In the genomic region with DNA sequence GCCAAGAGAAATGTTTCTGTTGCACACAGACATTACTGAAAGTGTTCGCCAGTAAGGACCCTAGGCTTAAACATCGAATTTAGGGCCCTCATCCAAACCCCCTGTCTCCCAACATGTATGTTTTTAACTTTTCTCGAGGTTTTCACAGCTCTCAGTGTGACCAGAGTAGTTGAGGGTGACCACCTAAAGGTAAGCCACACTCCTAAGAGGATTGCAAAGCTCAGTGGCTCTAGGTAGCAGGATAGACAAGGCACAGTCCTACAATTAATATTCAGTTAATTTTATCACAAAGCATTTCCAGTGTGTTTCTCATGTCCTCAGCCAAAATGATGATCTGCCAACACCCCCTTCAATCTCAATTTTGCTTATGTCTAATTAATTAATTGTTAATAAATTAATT, we compare ENCODE assay signal across 8 cellular contexts. TPM values are rescaled to one million over a fixed set of nuclear protein-coding genes. Genes with fewer than 3 reads are reported as not detected.
DNase-seq lines count a peak whose midpoint lies in the region; ATAC-seq and TF ChIP-seq lines count a peak whose summit lies in the region.

No MANE protein-coding gene starts in this region.

- H3K4me3 Mint-ChIP-seq in CD14-positive monocyte (peak overlapping the region; percentile 99 to 100), nephron (peak overlapping the region; percentile 92 to 97 (median 96))

- no peaks in the 10 kb centered on the region for H3K27me3 ChIP-seq in Karpas-422 (ENCODE audit: low read length)

- no peak for DNase-seq in CD14-positive monocyte (ENCODE audit: low spot score)
- DNase-seq in Karpas-422 = no peak
- peak; percentile 14 for DNase-seq in dermis blood vessel endothelial cell
- DNase-seq in NCI-H146 (lab: John Stamatoyannopoulos, UW) = no peak
- no peak for DNase-seq in erythroblast (lab: John Stamatoyannopoulos, UW)

- H3K36me3 ChIP-seq in Karpas-422 (ENCODE audit: insufficient read depth, low read length) = no peaks in the 10 kb centered on the region

- H3K27ac ChIP-seq in Karpas-422 (ENCODE audit: low read length) = peak overlapping the region; percentile 42; the same call in 1 of the 2 replicates

- peak overlapping the region; percentile 87 for H3K4me2 ChIP-seq in Karpas-422 (ENCODE audit: low read depth, low read length, poor library complexity, severe bottlenecking)

- TF ChIP-seq POLR2A in erythroblast (IDR thresholded peaks at IDR 0.05; ENCODE audit: low read length) = no peak

- H3K4me1 ChIP-seq in Karpas-422 (ENCODE audit: low read length) = peaks cover 16% of the 10 kb centered on the region

- H3K4me3 ChIP-seq in Karpas-422 (ENCODE audit: low read length) = peak overlapping the region; percentile 77

- H3K4me1 Mint-ChIP-seq in CD14-positive monocyte (peaks cover 12% of the 10 kb centered on the region), nephron (peaks cover 10% of the 10 kb centered on the region)

- ATAC-seq in GM18861 (IDR thresholded peaks at IDR 0.05; ENCODE audit: unreplicated experiment) = no peak
- ATAC-seq in HG03439 (IDR thresholded peaks at IDR 0.05; ENCODE audit: unreplicated experiment) = no peak

- H3K36me3 Mint-ChIP-seq in CD14-positive monocyte (peaks cover 4 to 5% of the 10 kb centered on the region in 2 donors), nephron (ENCODE audit: low read depth) (no peaks in the 10 kb centered on the region)

- peak overlapping the region; percentile 79 for H2AFZ ChIP-seq in Karpas-422 (ENCODE audit: low read length)

- H3K9me2 ChIP-seq in Karpas-422 (replicated peaks; ENCODE audit: insufficient read depth, low read length) = no peaks in the 10 kb centered on the region

- intact Hi-C loops in CD14-positive monocyte (cut with micrococcal nuclease) = loop anchor here (5.0 to 10.0 kb wide), 2 partner anchors 154 to 161 kb away; a partner anchor contains a TSS

- peak overlapping the region in 6 of 7 donors; percentile 82 to 99 (median 95) for H3K27ac Mint-ChIP-seq in CD14-positive monocyte
- peak overlapping the region; percentile 99 to 100 (median 99) for H3K27ac Mint-ChIP-seq in nephron

- peak overlapping the region; percentile 78 for H3K9ac ChIP-seq in Karpas-422 (ENCODE audit: low read length)

- peaks cover 13% of the 10 kb centered on the region for H3K79me2 ChIP-seq in Karpas-422 (ENCODE audit: low read length)

- H3K9me3 Mint-ChIP-seq in CD14-positive monocyte = no peaks in the 10 kb centered on the region
- H3K9me3 Mint-ChIP-seq in nephron = no peaks in the 10 kb centered on the region

- no peaks in the 10 kb centered on the region for H3K9me3 ChIP-seq in Karpas-422 (ENCODE audit: low read length)

- TF ChIP-seq CTCF in CD14-positive monocyte (IDR thresholded peaks at IDR 0.05) (no peak), nephron (IDR thresholded peaks at IDR 0.05; ENCODE audit: unreplicated experiment in 3 of 3) (no peak)

- H3K27me3 Mint-ChIP-seq in CD14-positive monocyte (ENCODE audit: low read depth in 3 of 3) (peaks cover 6 to 11% (median 6%) of the 10 kb centered on the region in 3 donors), nephron (ENCODE audit: low read depth) (no peaks in the 10 kb centered on the region)

- no peaks in the 10 kb centered on the region for H4K20me1 ChIP-seq in Karpas-422 (ENCODE audit: insufficient read depth, low read depth, low read length)

RNA-seq across cellular contexts. Expression of a gene that starts 0.7 kb away (rescaled TPM):
- polyA plus RNA-seq in CD14-positive monocyte = 1 to 10 TPM; 4.4 to 5.5 TPM
- 2.2 and 5.4 TPM in 2 replicates for total RNA-seq in Karpas-422 (2014; rRNA removed; shearing (Covaris generic); ENCODE audit: low replicate concordance)
- 1.0 and 2.2 TPM in 2 replicates for total RNA-seq in dermis blood vessel endothelial cell

RNA-seq across cellular contexts. Expression of a gene that starts 43.7 kb away (rescaled TPM):
- polyA plus RNA-seq in CD14-positive monocyte = not detected
- not detected in 2 replicates for total RNA-seq in Karpas-422 (2014; rRNA removed; shearing (Covaris generic); ENCODE audit: low replicate concordance)
- 0.09 and 0.34 TPM in 2 replicates for total RNA-seq in dermis blood vessel endothelial cell
